ENCODE assay signal across 9 cellular contexts in genomic region chr11:8070417-8071101, GRCh38. TPM values are rescaled to one million over a fixed set of nuclear protein-coding genes. Genes with fewer than 3 reads are reported as not detected.
A peak's percentile ranks its signal among the peaks of the same experiment; 100 is the strongest.
DNase-seq lines count a peak whose midpoint lies in the region; ATAC-seq and TF ChIP-seq lines count a peak whose summit lies in the region.
"Had no signal": no experiment of that assay in that cellular context is flagged by ENCODE, and none has a peak within 500 bp of the region (broad histone marks: within the 10 kb centered on the region; RNA-seq: fewer than 3 reads in every experiment).

No MANE protein-coding gene starts in this region.

- H3K27me3 Mint-ChIP-seq in effector memory CD8-positive, alpha-beta T cell, result peaks cover 40 to 68% of the 10 kb centered on the region in 2 donors
- H3K27me3 Mint-ChIP-seq in CD4-positive, alpha-beta memory T cell, result peaks cover 4% of the 10 kb centered on the region in 2 donors

- POLR2A ChIA-PET in AG04450 (lab: Yijun Ruan, JAX), result no interaction called here
- POLR2A ChIA-PET in CD4-positive, alpha-beta memory T cell (lab: Charles Lee; ENCODE audit: partially characterized antibody), result no interaction called here

- CTCF ChIA-PET in AG04450 (lab: Charles Lee), result interaction anchor here (0.6 to 4.0 kb wide), 8 partner anchors 19 to 64 kb away, joined by 3 to 27 read pairs (median 3); no protein-coding TSS in a partner anchor
- CTCF ChIA-PET in CD4-positive, alpha-beta memory T cell (lab: Charles Lee; ENCODE audit: partially characterized antibody), result interaction anchor here (1.0 to 1.4 kb wide), 2 partner anchors 10 kb away, joined by 3 to 4 read pairs; no protein-coding TSS in a partner anchor

- no peak overlapping the region for H3K4me2 ChIP-seq in osteoblast (ENCODE audit: insufficient read depth, low read length)

- no peaks in the 10 kb centered on the region for H4K20me1 ChIP-seq in osteoblast (ENCODE audit: insufficient read depth, low read length)

- DNase-seq in AG04450 (ENCODE audit: low read depth, low spot score), result no peak
- DNase-seq in NCI-H1694 (lab: John Stamatoyannopoulos, UW), result peak; percentile 56
- DNase-seq in dorsolateral prefrontal cortex, result no peak
- DNase-seq in osteoblast (ENCODE audit: insufficient read length, low spot score, missing footprints), result peak; percentile 92
- DNase-seq in effector memory CD8-positive, alpha-beta T cell, result no peak
- DNase-seq in CD4-positive, alpha-beta memory T cell, result no peak

- H2AFZ ChIP-seq in osteoblast (ENCODE audit: low read length), result no peak overlapping the region

- peak; percentile 63 for ATAC-seq in GM19035 (IDR thresholded peaks at IDR 0.05; ENCODE audit: unreplicated experiment)
- no peak for ATAC-seq in effector memory CD8-positive, alpha-beta T cell (replicated peaks)
- ATAC-seq in HG03280 (IDR thresholded peaks at IDR 0.05; ENCODE audit: unreplicated experiment), result no peak

- H3K9me3 Mint-ChIP-seq in effector memory CD8-positive, alpha-beta T cell, result no peaks in the 10 kb centered on the region
- peaks cover 0 to 2% (median 0%) of the 10 kb centered on the region in 8 donors for H3K9me3 Mint-ChIP-seq in CD4-positive, alpha-beta memory T cell
- H3K9me3 Mint-ChIP-seq: central memory CD8-positive, alpha-beta T cell had no signal

- H3K4me3 Mint-ChIP-seq in effector memory CD8-positive, alpha-beta T cell, result no peak overlapping the region
- no peak overlapping the region for H3K4me3 Mint-ChIP-seq in CD4-positive, alpha-beta memory T cell
- H3K4me3 Mint-ChIP-seq: central memory CD8-positive, alpha-beta T cell had no signal

- no peaks in the 10 kb centered on the region for H3K79me2 ChIP-seq in osteoblast (ENCODE audit: insufficient read depth, low read length)

- intact Hi-C loops in dorsolateral prefrontal cortex (cut with DNase I), result no loop called here
- intact Hi-C loops in CD4-positive, alpha-beta memory T cell (cut with micrococcal nuclease), result loop anchor here (2.0 kb wide), 1 partner anchor 64 kb away; no protein-coding TSS in a partner anchor

- H3K4me1 Mint-ChIP-seq in effector memory CD8-positive, alpha-beta T cell (ENCODE audit: low read depth in 2 of 2), result no peaks in the 10 kb centered on the region
- no peaks in the 10 kb centered on the region for H3K4me1 Mint-ChIP-seq in CD4-positive, alpha-beta memory T cell

- H3K4me3 ChIP-seq in AG04450 (ENCODE audit: low read depth, low read length), result no peak overlapping the region
- H3K4me3 ChIP-seq in dorsolateral prefrontal cortex, result no peak overlapping the region
- H3K4me3 ChIP-seq in osteoblast (ENCODE audit: insufficient read depth, low read length), result no peak overlapping the region
- H3K4me3 ChIP-seq in CD4-positive, alpha-beta memory T cell (ENCODE audit: low read length in 2 of 2), result no peak overlapping the region

- no peaks in the 10 kb centered on the region for H3K36me3 Mint-ChIP-seq in effector memory CD8-positive, alpha-beta T cell (ENCODE audit: insufficient read depth)
- H3K36me3 Mint-ChIP-seq in CD4-positive, alpha-beta memory T cell, result no peaks in the 10 kb centered on the region

- H3K27me3 ChIP-seq in AG04450 (ENCODE audit: control insufficient read depth, insufficient read depth, low read length) (peaks cover 2% of the 10 kb centered on the region), dorsolateral prefrontal cortex (no peaks in the 10 kb centered on the region), osteoblast (ENCODE audit: insufficient read depth, low read length) (no peaks in the 10 kb centered on the region)
- no peaks in the 10 kb centered on the region for H3K27me3 ChIP-seq in CD4-positive, alpha-beta memory T cell (ENCODE audit: insufficient read depth, low read length)

- H3K36me3 ChIP-seq in osteoblast (ENCODE audit: insufficient read depth, low read length), result no peaks in the 10 kb centered on the region
- H3K36me3 ChIP-seq in CD4-positive, alpha-beta memory T cell (ENCODE audit: insufficient read depth, low read length), result no peaks in the 10 kb centered on the region

- H3K9me3 ChIP-seq in AG04450 (ENCODE audit: control insufficient read depth, insufficient read depth, low read length), result no peaks in the 10 kb centered on the region
- H3K9me3 ChIP-seq in osteoblast (ENCODE audit: low read depth, low read length), result no peaks in the 10 kb centered on the region
- no peaks in the 10 kb centered on the region for H3K9me3 ChIP-seq in CD4-positive, alpha-beta memory T cell (ENCODE audit: control insufficient read depth in 1 of 2, low read length in 2 of 2)

- H3K27ac ChIP-seq in AG04450 (ENCODE audit: low read depth, low read length) (no peak overlapping the region), dorsolateral prefrontal cortex (peak overlapping the region in 4 of 59 donors; percentile 17 to 63 (median 40)), osteoblast (ENCODE audit: low read depth, low read length) (no peak overlapping the region)
- H3K27ac ChIP-seq in CD4-positive, alpha-beta memory T cell (ENCODE audit: low read depth, low read length), result no peak overlapping the region

- H3K27ac Mint-ChIP-seq in effector memory CD8-positive, alpha-beta T cell, result no peak overlapping the region
- no peak overlapping the region for H3K27ac Mint-ChIP-seq in CD4-positive, alpha-beta memory T cell

- TF ChIP-seq CTCF in AG04450 (IDR thresholded peaks at IDR 0.05; ENCODE audit: low read depth, low read length) (peak; percentile 53), dorsolateral prefrontal cortex (IDR thresholded peaks at IDR 0.05 in 54 of 56, conservative IDR thresholded peaks at IDR 0.05 in 2 of 56; ENCODE audit: low read depth in 1 of 56, partially characterized antibody in 56 of 56) (peak in 38 of 56 donors; percentile 9 to 50 (median 26)), osteoblast (IDR thresholded peaks at IDR 0.05; ENCODE audit: extremely low read depth, low read depth, low read length) (peak; percentile 57)

- peaks cover 30% of the 10 kb centered on the region for H3K4me1 ChIP-seq in osteoblast (ENCODE audit: insufficient read depth, low read length)
- no peaks in the 10 kb centered on the region for H3K4me1 ChIP-seq in CD4-positive, alpha-beta memory T cell (ENCODE audit: insufficient read depth, low read length)

RNA-seq across cellular contexts. Expression of gene TUB, which starts 10.5 kb away (rescaled TPM):
- 13.9 and 14.7 TPM in 2 replicates for polyA plus RNA-seq in AG04450 (2011; rRNA removed)
- polyA minus RNA-seq in AG04450 (2011; rRNA and poly(A)+ RNA removed), result 11.4 and 13.9 TPM in 2 replicates
- total RNA-seq in dorsolateral prefrontal cortex, result 100 to 1,000 TPM in 2 of 120 experiments, 10 to 100 TPM in 118; 24.6 to 104 (median 74.6) TPM
- total RNA-seq in osteoblast, result 19.2 and 23.5 TPM in 2 replicates
- under 1 TPM; 0.26 to 0.36 TPM for total RNA-seq in CD4-positive, alpha-beta memory T cell
- polyA plus RNA-seq in CD4-positive, alpha-beta memory T cell, result under 1 TPM in 1 of 2 donors, not detected in 1; 0.15 TPM

Comparison
In these comparisons a context has a peak if more than half of its experiments do, and no peak if none do; other contexts are left out.
1. DNase-seq: peak in NCI-H1694 (single experiment) and osteoblast (single experiment); none in AG04450 (single experiment), dorsolateral prefrontal cortex (0 of 10), effector memory CD8-positive, alpha-beta T cell (0 of 3) and CD4-positive, alpha-beta memory T cell (0 of 5).
2. RNA of gene TUB, which starts 10.5 kb away (total RNA-seq): 24.6 to 104 TPM in dorsolateral prefrontal cortex and 19.2 to 23.5 TPM in osteoblast; 0.26 to 0.36 TPM in CD4-positive, alpha-beta memory T cell; every median in the first group is over 10 times any median in the second.
3. Peak in every context shown above with its lines, with median percentiles within 50 percentile points of each other: CTCF ChIP-seq.